In the genomic region with DNA sequence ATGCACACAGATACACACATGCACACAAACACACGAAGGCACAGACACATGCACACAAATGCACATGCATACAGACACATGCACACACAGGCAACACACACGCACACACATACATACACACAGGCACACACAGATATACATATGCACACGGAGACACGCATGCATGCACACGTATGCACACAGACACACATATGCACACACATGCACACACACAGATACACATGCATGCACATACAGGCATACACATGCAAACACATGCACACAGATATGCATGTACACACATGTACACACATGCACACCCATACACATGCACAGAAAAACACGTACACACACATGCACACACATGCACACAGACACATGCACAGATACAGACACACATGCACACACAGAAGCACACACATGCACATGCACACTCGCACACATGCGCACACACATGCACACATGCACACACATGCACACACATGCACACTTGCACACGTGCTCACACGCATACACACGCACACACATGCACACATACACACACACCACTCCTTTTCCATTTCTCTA, we compare ENCODE assay signal across 15 cellular contexts.
A peak's percentile ranks its signal among the peaks of the same experiment; 100 is the strongest.
DNase-seq lines count a peak whose midpoint lies in the region; ATAC-seq, FAIRE-seq and TF ChIP-seq lines count a peak whose summit lies in the region.
"Had no signal": no experiment of that assay in that cellular context is flagged by ENCODE, and none has a peak within 500 bp of the region (broad histone marks: within the 10 kb centered on the region; RNA-seq: fewer than 3 reads in every experiment).

No MANE protein-coding gene starts in this region.

- no peaks in the 10 kb centered on the region for H3K36me3 ChIP-seq in HepG2 (replicated peaks in 1 of 2; ENCODE audit: control insufficient read depth in 1 of 2, insufficient read depth in 2 of 2, low read length in 2 of 2)
- no peaks in the 10 kb centered on the region for H3K36me3 ChIP-seq in right lobe of liver
- no peaks in the 10 kb centered on the region for H3K36me3 ChIP-seq in HEK293 (ENCODE audit: control insufficient read depth in 2 of 2, insufficient read depth in 1 of 2, low read length in 2 of 2)
- H3K36me3 ChIP-seq in bronchial epithelial cell (ENCODE audit: control insufficient read depth, insufficient read depth, low read length), result no peaks in the 10 kb centered on the region

- TF ChIP-seq EP300 in HepG2 (IDR thresholded peaks at IDR 0.05; ENCODE audit: low read depth in 2 of 2, low read length in 2 of 2), result no peak
- no peak for TF ChIP-seq EP300 in HepG2 (CRISPR knock-in tag; IDR thresholded peaks at IDR 0.05; ENCODE audit: borderline replicate concordance)

- no peak overlapping the region for H2AFZ ChIP-seq in HepG2 (ENCODE audit: low read length)
- H2AFZ ChIP-seq: GM23248 had no signal

- CTCF ChIA-PET in HepG2 (lab: Yijun Ruan, JAX; ENCODE audit: low intra/inter-chr PET ratio, low total read pairs), result no interaction called here
- CTCF ChIA-PET in HEK293 (lab: Yijun Ruan, JAX), result no interaction called here

- no peak for DNase-seq in HepG2 (ENCODE audit: low spot score)
- DNase-seq in right lobe of liver, result no peak
- no peak for DNase-seq in bronchial epithelial cell (ENCODE audit: low read depth)
- DNase-seq in germinal center (ENCODE audit: low spot score), result no peak
- DNase-seq in RPMI8226, result no peak
- DNase-seq: ACHN; Caco-2; CD8-positive, alpha-beta T cell; DND-41; GDM1; GM23248; H7; KBM-7 had no signal

- ATAC-seq in HepG2, result no peak
- no peak for ATAC-seq in right lobe of liver
- no peak for ATAC-seq in GM19455 (IDR thresholded peaks at IDR 0.05; ENCODE audit: unreplicated experiment)
- ATAC-seq: CD8-positive, alpha-beta T cell had no signal

- no peaks in the 10 kb centered on the region for H3K27me3 ChIP-seq in HepG2 (ENCODE audit: control insufficient read depth in 1 of 2, insufficient read depth in 2 of 2, low read length in 2 of 2)
- no peaks in the 10 kb centered on the region for H3K27me3 ChIP-seq in right lobe of liver
- H3K27me3 ChIP-seq in bronchial epithelial cell (ENCODE audit: control insufficient read depth, insufficient read depth, low read length), result no peaks in the 10 kb centered on the region

- H3K4me3 ChIP-seq in HepG2 (replicated peaks in 1 of 3; ENCODE audit: insufficient read depth in 1 of 3, low read depth in 2 of 3, low read length in 3 of 3) (no peak overlapping the region), right lobe of liver (no peak overlapping the region), HEK293 (ENCODE audit: low read depth, low read length) (no peak overlapping the region), bronchial epithelial cell (ENCODE audit: low read depth, low read length) (no peak overlapping the region)
- H3K4me3 ChIP-seq: GM23248 had no signal

- TF ChIP-seq POLR2A in HepG2 (IDR thresholded peaks at IDR 0.05; ENCODE audit: insufficient read depth in 1 of 2, low read depth in 2 of 2, low read length in 2 of 2) (no peak), right lobe of liver (IDR thresholded peaks at IDR 0.05) (no peak)

- no peaks in the 10 kb centered on the region for H3K79me2 ChIP-seq in HepG2 (ENCODE audit: insufficient read depth, low read length)

- TF ChIP-seq RAD21 in HepG2 (CRISPR knock-in tag; IDR thresholded peaks at IDR 0.05), result no peak

- no peaks in the 10 kb centered on the region for H3K9me3 ChIP-seq in HepG2 (ENCODE audit: low read length)
- no peaks in the 10 kb centered on the region for H3K9me3 ChIP-seq in right lobe of liver
- no peaks in the 10 kb centered on the region for H3K9me3 ChIP-seq in HEK293 (ENCODE audit: control insufficient read depth, insufficient read depth, low read depth, low read length)
- H3K9me3 ChIP-seq: Caco-2 had no signal

- no TSS peak for BruUV-seq in HepG2 (replicated peaks; lab: Mats Ljungman, UMichigan)

- no peaks in the 10 kb centered on the region for H4K20me1 ChIP-seq in HepG2 (ENCODE audit: insufficient read depth, low read length)

- WGBS in HepG2 (ENCODE audit: low lambda C conversion rate), result 74% methylated on average over 11 of the region's 11 CpGs
- WGBS in right lobe of liver (ENCODE audit: insufficient coverage, low coverage, low lambda C conversion rate, missing lambda C conversion rate), result 61% methylated on average over 7 of the region's 11 CpGs

- TF ChIP-seq CTCF in HepG2 (CRISPR knock-in tag; IDR thresholded peaks at IDR 0.05) (no peak), right lobe of liver (IDR thresholded peaks at IDR 0.05) (no peak), HEK293 (tag by site-specific recombination; IDR thresholded peaks at IDR 0.05) (no peak), bronchial epithelial cell (IDR thresholded peaks at IDR 0.05; ENCODE audit: insufficient read depth, low read length, severe bottlenecking) (no peak)

- no peaks in the 10 kb centered on the region for H3K4me1 ChIP-seq in HepG2 (ENCODE audit: insufficient read depth, low read length)
- H3K4me1 ChIP-seq in right lobe of liver, result no peaks in the 10 kb centered on the region
- no peaks in the 10 kb centered on the region for H3K4me1 ChIP-seq in HEK293 (ENCODE audit: control insufficient read depth, insufficient read depth, low read length)

- POLR2A ChIA-PET in HepG2 (lab: Yijun Ruan, JAX), result no interaction called here
- POLR2A ChIA-PET in HEK293 (lab: Yijun Ruan, JAX), result no interaction called here

- H3K4me2 ChIP-seq in HepG2 (ENCODE audit: low read depth, low read length), result no peak overlapping the region

- FAIRE-seq in HepG2 (lab: Jason Lieb, UNC), result no peak
- peak; percentile 88 for FAIRE-seq in bronchial epithelial cell (lab: Jason Lieb, UNC)

- intact Hi-C loops in HepG2 (cut with micrococcal nuclease; ENCODE audit: unreplicated experiment), result no loop called here
- intact Hi-C loops in right lobe of liver (cut with DNase I), result no loop called here

- H3K27ac ChIP-seq in HepG2 (ENCODE audit: extremely low read length, insufficient read depth, low read length), result no peak overlapping the region
- no peak overlapping the region for H3K27ac ChIP-seq in right lobe of liver
- no peak overlapping the region for H3K27ac ChIP-seq in HEK293 (ENCODE audit: extremely low read depth, low read depth, low read length)
- H3K27ac ChIP-seq: GM23248 had no signal

- H3K9ac ChIP-seq in HepG2 (ENCODE audit: insufficient read depth, low read depth, low read length), result no peak overlapping the region
- H3K9ac ChIP-seq: GM23248 had no signal

- in situ Hi-C loops in HepG2 (cut with HindIII; ENCODE audit: extremely low pct_ligation_motif_present, low pct_unique_long_range_greater_than_20kb), result no loop called here

TF ChIP-seq in HepG2, 621 proteins besides CTCF, POLR2A, EP300 and RAD21:
- no peak for TF ChIP-seq NBN (conservative IDR thresholded peaks at IDR 0.05)
- TF ChIP-seq FOXP1 (IDR thresholded peaks at IDR 0.05), result 0 out of 2 replicates have a peak, but pooled peaks have one; percentile 5
- no peak for TF ChIP-seq FOXP1 (CRISPR knock-in tag; IDR thresholded peaks at IDR 0.05)
- TF ChIP-seq ZNF224 (CRISPR knock-in tag; IDR thresholded peaks at IDR 0.05), result no peak
- TF ChIP-seq, protein P1, sequence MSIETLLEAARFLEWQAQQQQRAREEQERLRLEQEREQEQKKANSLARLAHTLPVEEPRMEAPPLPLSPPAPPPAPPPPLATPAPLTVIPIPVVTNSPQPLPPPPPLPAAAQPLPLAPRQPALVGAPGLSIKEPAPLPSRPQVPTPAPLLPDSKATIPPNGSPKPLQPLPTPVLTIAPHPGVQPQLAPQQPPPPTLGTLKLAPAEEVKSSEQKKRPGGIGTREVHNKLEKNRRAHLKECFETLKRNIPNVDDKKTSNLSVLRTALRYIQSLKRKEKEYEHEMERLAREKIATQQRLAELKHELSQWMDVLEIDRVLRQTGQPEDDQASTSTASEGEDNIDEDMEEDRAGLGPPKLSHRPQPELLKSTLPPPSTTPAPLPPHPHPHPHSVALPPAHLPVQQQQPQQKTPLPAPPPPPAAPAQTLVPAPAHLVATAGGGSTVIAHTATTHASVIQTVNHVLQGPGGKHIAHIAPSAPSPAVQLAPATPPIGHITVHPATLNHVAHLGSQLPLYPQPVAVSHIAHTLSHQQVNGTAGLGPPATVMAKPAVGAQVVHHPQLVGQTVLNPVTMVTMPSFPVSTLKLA (IDR thresholded peaks at IDR 0.05), result peak; percentile 99
- TF ChIP-seq ZNF614 (CRISPR knock-in tag; IDR thresholded peaks at IDR 0.05; ENCODE audit: borderline replicate concordance), result no peak
- no peak for TF ChIP-seq SPEN (CRISPR knock-in tag; IDR thresholded peaks at IDR 0.05; ENCODE audit: low read depth)
- no peak for TF ChIP-seq SP1 (IDR thresholded peaks at IDR 0.05)
- TF ChIP-seq SP1 (CRISPR knock-in tag; IDR thresholded peaks at IDR 0.05), result no peak
- no peak for TF ChIP-seq ZBTB20 (CRISPR knock-in tag; IDR thresholded peaks at IDR 0.05; ENCODE audit: borderline replicate concordance, low read depth)
- TF ChIP-seq ZNF468 (CRISPR knock-in tag; IDR thresholded peaks at IDR 0.05), result no peak

TF ChIP-seq in HEK293, 187 proteins besides CTCF, POLR2A, EP300 and RAD21:
- TF ChIP-seq, protein P2, sequence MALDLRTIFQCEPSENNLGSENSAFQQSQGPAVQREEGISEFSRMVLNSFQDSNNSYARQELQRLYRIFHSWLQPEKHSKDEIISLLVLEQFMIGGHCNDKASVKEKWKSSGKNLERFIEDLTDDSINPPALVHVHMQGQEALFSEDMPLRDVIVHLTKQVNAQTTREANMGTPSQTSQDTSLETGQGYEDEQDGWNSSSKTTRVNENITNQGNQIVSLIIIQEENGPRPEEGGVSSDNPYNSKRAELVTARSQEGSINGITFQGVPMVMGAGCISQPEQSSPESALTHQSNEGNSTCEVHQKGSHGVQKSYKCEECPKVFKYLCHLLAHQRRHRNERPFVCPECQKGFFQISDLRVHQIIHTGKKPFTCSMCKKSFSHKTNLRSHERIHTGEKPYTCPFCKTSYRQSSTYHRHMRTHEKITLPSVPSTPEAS (tag by site-specific recombination; IDR thresholded peaks at IDR 0.05), result peak; percentile 95
- TF ChIP-seq ZNF747 (tag by site-specific recombination; IDR thresholded peaks at IDR 0.05), result no peak
